Comparison of ENCODE assay signal across 8 cellular contexts in the genomic region with DNA sequence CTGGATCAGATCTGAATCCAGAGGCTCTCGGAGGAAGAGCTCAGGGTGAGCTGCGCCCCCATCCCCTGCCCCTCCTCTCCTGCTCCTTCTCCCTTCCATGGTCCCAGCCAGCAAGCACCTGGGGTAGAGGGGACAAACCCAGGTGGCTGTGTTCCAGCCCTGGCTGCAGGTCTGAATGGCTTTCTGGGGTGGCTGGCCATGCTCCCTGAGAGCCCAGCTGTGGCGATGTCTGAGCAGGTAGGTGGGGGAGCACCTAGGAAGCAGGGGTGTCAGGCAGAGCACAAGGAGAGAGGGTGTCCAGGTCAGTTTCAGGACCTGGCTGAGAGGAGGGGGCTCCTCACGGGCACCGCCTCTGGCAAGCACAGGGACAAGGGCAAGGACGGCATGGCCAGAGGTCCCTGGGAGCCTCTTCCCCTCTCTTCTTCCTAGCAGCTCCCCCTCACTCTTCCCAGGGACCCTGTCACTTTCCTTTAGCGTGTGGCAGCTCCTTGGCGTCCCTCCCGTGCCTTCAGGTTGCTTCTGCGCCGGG.
DNase-seq lines count a peak whose midpoint lies in the region; ATAC-seq and TF ChIP-seq lines count a peak whose summit lies in the region.

No MANE protein-coding gene starts in this region.

- intact Hi-C loops in gastrocnemius medialis (cut with DNase I; ENCODE audit: low total_unique reads), result loop anchor here (2.0 kb wide), 1 partner anchor 20 kb away; no protein-coding TSS in a partner anchor

- no peak for ATAC-seq in foreskin keratinocyte
- peak in 1 of 2 donors; percentile 11 for ATAC-seq in gastrocnemius medialis
- no peak for ATAC-seq in GM19452 (IDR thresholded peaks at IDR 0.05; ENCODE audit: unreplicated experiment)
- ATAC-seq in HG03045 (IDR thresholded peaks at IDR 0.05; ENCODE audit: unreplicated experiment), result no peak

- peak overlapping the region; percentile 91 for H3K4me3 ChIP-seq in GM12865 (ENCODE audit: low read depth, low read length)
- peak overlapping the region; percentile 51 to 67 (median 60) for H3K4me3 ChIP-seq in gastrocnemius medialis

- peak overlapping the region; percentile 97 for H3K27ac ChIP-seq in VCaP
- peak overlapping the region; percentile 44 for H3K27ac ChIP-seq in foreskin keratinocyte
- peak overlapping the region; percentile 64 to 76 (median 68) for H3K27ac ChIP-seq in gastrocnemius medialis

- peaks cover 26% of the 10 kb centered on the region for H3K4me1 ChIP-seq in foreskin keratinocyte
- H3K4me1 ChIP-seq in gastrocnemius medialis, result peaks cover 49 to 50% of the 10 kb centered on the region in 2 donors

- no peaks in the 10 kb centered on the region for H3K36me3 ChIP-seq in gastrocnemius medialis

- TF ChIP-seq POLR2A in gastrocnemius medialis (IDR thresholded peaks at IDR 0.05), result no peak

- DNase-seq in GM12865 (ENCODE audit: low read depth) (no peak), foreskin keratinocyte (no peak), gastrocnemius medialis (no peak), foreskin melanocyte (no peak), middle frontal gyrus (ENCODE audit: extremely low spot score, low spot score) (no peak)

- H3K27me3 ChIP-seq in foreskin keratinocyte (no peaks in the 10 kb centered on the region), gastrocnemius medialis (no peaks in the 10 kb centered on the region)

- TF ChIP-seq CTCF in GM12865 (IDR thresholded peaks at IDR 0.05; ENCODE audit: insufficient read depth, low read depth, low read length, missing control alignments) (no peak), VCaP (conservative IDR thresholded peaks at IDR 0.05) (no peak), foreskin keratinocyte (conservative IDR thresholded peaks at IDR 0.05) (no peak), gastrocnemius medialis (IDR thresholded peaks at IDR 0.05 in 4 of 5, conservative IDR thresholded peaks at IDR 0.05 in 1 of 5) (no peak)

- H3K9me3 ChIP-seq in gastrocnemius medialis, result no peaks in the 10 kb centered on the region

- in situ Hi-C loops in gastrocnemius medialis (cut with MboI; ENCODE audit: low sequenced_read_pairs in 4 of 4), result no loop called here

Comparison
In these comparisons a context has a peak if more than half of its experiments do, and no peak if none do; other contexts are left out.
1. H3K27ac ChIP-seq: peak in every context shown above with its lines; median percentile 97 in VCaP; 68 in gastrocnemius medialis; 44 in foreskin keratinocyte.